In genomic region chr22:27348634-27349033, GRCh38 we compare ENCODE assay signal across 14 cellular contexts.
DNase-seq lines count a peak whose midpoint lies in the region; TF ChIP-seq lines count a peak whose summit lies in the region.
"Had no signal": no experiment of that assay in that cellular context is flagged by ENCODE, and none has a peak within 500 bp of the region (broad histone marks: within the 10 kb centered on the region; RNA-seq: fewer than 3 reads in every experiment).

No MANE protein-coding gene starts in this region.

- H3K4me1 ChIP-seq in MM.1S (ENCODE audit: low read length): no peaks in the 10 kb centered on the region
- H3K4me1 ChIP-seq: BE2C, esophagus muscularis mucosa had no signal

- peaks cover 10% of the 10 kb centered on the region for H3K4me1 Mint-ChIP-seq in nephron

- no peaks in the 10 kb centered on the region for H3K36me3 Mint-ChIP-seq in nephron (ENCODE audit: low read depth)

- no peaks in the 10 kb centered on the region for H3F3A ChIP-seq in MM.1S (ENCODE audit: insufficient read depth, low read length)

- no peaks in the 10 kb centered on the region for H3K79me2 ChIP-seq in MM.1S (ENCODE audit: low read length)

- H3K27me3 Mint-ChIP-seq in nephron (ENCODE audit: low read depth): peaks cover 5% of the 10 kb centered on the region

- H3K4me3 Mint-ChIP-seq in nephron: no peak overlapping the region

- H3K4me3 ChIP-seq in epithelial cell of proximal tubule (ENCODE audit: low read depth, low read length) (no peak overlapping the region), MM.1S (ENCODE audit: low read length) (no peak overlapping the region)
- H3K4me3 ChIP-seq: dorsolateral prefrontal cortex, esophagus muscularis mucosa had no signal

- no peak overlapping the region for H3K27ac ChIP-seq in MM.1S (ENCODE audit: low read length)
- H3K27ac ChIP-seq: dorsolateral prefrontal cortex, esophagus muscularis mucosa had no signal

- H3K9me2 ChIP-seq in MM.1S (replicated peaks; ENCODE audit: insufficient read depth, low read length): no peaks in the 10 kb centered on the region

- no peak overlapping the region for H3K9ac ChIP-seq in MM.1S (ENCODE audit: low read length)

- H3K9me3 ChIP-seq in MM.1S (replicated peaks; ENCODE audit: insufficient read depth, low read length): no peaks in the 10 kb centered on the region
- H3K9me3 ChIP-seq: BE2C had no signal

- H3K36me3 ChIP-seq in MM.1S (replicated peaks; ENCODE audit: insufficient read depth, low read length): no peaks in the 10 kb centered on the region
- H3K36me3 ChIP-seq: BE2C, esophagus muscularis mucosa had no signal

- no peak overlapping the region for H3K4me2 ChIP-seq in MM.1S (ENCODE audit: low read depth, low read length)

- no peak overlapping the region for H2AFZ ChIP-seq in MM.1S (ENCODE audit: low read length)

- peaks cover 23% of the 10 kb centered on the region for H3K9me3 Mint-ChIP-seq in nephron

- H4K20me1 ChIP-seq in MM.1S (ENCODE audit: insufficient read depth, low read length): no peaks in the 10 kb centered on the region

- H3K27ac Mint-ChIP-seq in nephron: peak overlapping the region; percentile 85 to 88 (median 87)

- TF ChIP-seq CTCF in epithelial cell of proximal tubule (conservative IDR thresholded peaks at IDR 0.05; ENCODE audit: low read depth, low read length): no peak
- no peak for TF ChIP-seq CTCF in nephron (IDR thresholded peaks at IDR 0.05; ENCODE audit: unreplicated experiment in 3 of 3)
- no peak for TF ChIP-seq CTCF in MM.1S (IDR thresholded peaks at IDR 0.05; ENCODE audit: low read length)

- peak; percentile 67 for DNase-seq in AG20443 (ENCODE audit: low spot score)
- peak; percentile 27 for DNase-seq in NOMO-1 treated with DMSO at 0.1 percent for 48 hours (lab: John Stamatoyannopoulos, UW; ENCODE audit: unreplicated experiment)
- DNase-seq in epithelial cell of proximal tubule (ENCODE audit: low read depth): peak; percentile 79
- DNase-seq in activated CD8-positive, alpha-beta memory T cell treated with anti-CD3 and anti-CD28 coated beads, Interleukin-2, amount 50 U/mL, for 4 hours: no peak
- no peak for DNase-seq in activated naive CD4-positive, alpha-beta T cell treated with anti-CD3 and anti-CD28 coated beads, Interleukin-2, amount 50 U/mL, for 16 hours
- no peak for DNase-seq in MM.1S
- no peak for DNase-seq in activated effector memory CD4-positive, alpha-beta T cell treated with anti-CD3 and anti-CD28 coated beads, Interleukin-2, amount 50 U/mL, for 16 hours
- DNase-seq: BE2C; dorsolateral prefrontal cortex; NCI-H1048; occipital lobe; stimulated activated CD4-positive, alpha-beta T cell treated with anti-CD3 and anti-CD28 coated beads, Interleukin-4, amount 100 ng/mL, for 24 hours had no signal

- H3K27me3 ChIP-seq in MM.1S (replicated peaks; ENCODE audit: insufficient read depth, low read length): peaks cover 51% of the 10 kb centered on the region
- H3K27me3 ChIP-seq: BE2C, esophagus muscularis mucosa had no signal

Comparison
In these comparisons a context has a peak if more than half of its experiments do, and no peak if none do; other contexts are left out.
1. DNase-seq: peak in AG20443 (single experiment), NOMO-1 treated with DMSO at 0.1 percent for 48 hours (single experiment) and epithelial cell of proximal tubule (single experiment); none in activated CD8-positive, alpha-beta memory T cell treated with anti-CD3 and anti-CD28 coated beads, Interleukin-2, amount 50 U/mL, for 4 hours (single experiment), activated naive CD4-positive, alpha-beta T cell treated with anti-CD3 and anti-CD28 coated beads, Interleukin-2, amount 50 U/mL, for 16 hours (single experiment), MM.1S (single experiment) and activated effector memory CD4-positive, alpha-beta T cell treated with anti-CD3 and anti-CD28 coated beads, Interleukin-2, amount 50 U/mL, for 16 hours (single experiment).